ENCODE assay signal across 25 cellular contexts in the genomic region with DNA sequence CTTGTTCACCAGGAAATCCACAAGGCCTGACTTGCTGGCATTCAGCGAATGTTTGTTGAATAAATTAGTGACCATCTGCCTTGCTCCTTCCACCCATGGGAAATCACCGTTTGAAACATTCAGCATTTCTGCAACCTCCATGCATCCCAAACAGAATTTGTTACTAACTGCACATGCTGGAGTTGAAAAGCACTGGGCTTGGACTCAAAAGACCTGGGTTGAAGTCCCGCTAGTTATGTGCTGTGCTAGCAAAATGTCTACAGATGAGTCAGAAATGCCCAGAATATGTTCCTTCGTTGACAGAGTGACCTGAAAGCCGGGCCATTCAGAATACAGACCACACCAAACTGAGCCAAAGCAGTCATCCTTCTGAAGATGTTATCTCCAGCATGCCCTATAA.
DNase-seq lines count a peak whose midpoint lies in the region; TF ChIP-seq lines count a peak whose summit lies in the region.
"Had no signal": no experiment of that assay in that cellular context is flagged by ENCODE, and none has a peak within 500 bp of the region (broad histone marks: within the 10 kb centered on the region; RNA-seq: fewer than 3 reads in every experiment).

No MANE protein-coding gene starts in this region.

- no peak for TF ChIP-seq CTCF in uterus (IDR thresholded peaks at IDR 0.05)

- no peaks in the 10 kb centered on the region for H3K9me3 ChIP-seq in uterus
- H3K9me3 ChIP-seq: Peyer's patch, sigmoid colon, upper lobe of left lung had no signal

- no peak overlapping the region for H3K4me3 ChIP-seq in uterus
- H3K4me3 ChIP-seq: Peyer's patch, sigmoid colon, upper lobe of left lung had no signal

- H3K27ac ChIP-seq in uterus (peak overlapping the region; percentile 22 to 66), substantia nigra (ENCODE audit: low read depth, low read length, poor library complexity, severe bottlenecking) (no peak overlapping the region)
- H3K27ac ChIP-seq: 22Rv1, Peyer's patch, sigmoid colon, upper lobe of left lung had no signal

- H3K36me3 ChIP-seq in uterus: no peaks in the 10 kb centered on the region
- H3K36me3 ChIP-seq: Peyer's patch, sigmoid colon, upper lobe of left lung had no signal

- no peak for TF ChIP-seq POLR2A in uterus (IDR thresholded peaks at IDR 0.05)

- intact Hi-C loops in uterus (cut with DNase I; ENCODE audit: low total_unique reads): no loop called here

- H3K27me3 ChIP-seq in uterus: no peaks in the 10 kb centered on the region
- H3K27me3 ChIP-seq: Peyer's patch, sigmoid colon, upper lobe of left lung had no signal

- H3K4me1 ChIP-seq in uterus: peaks cover 0 to 6% of the 10 kb centered on the region in 2 donors

- DNase-seq in DMS53 (lab: John Stamatoyannopoulos, UW) (peak; percentile 30), DMS53 treated with DMSO at 0.1 percent for 48 hours (lab: John Stamatoyannopoulos, UW; ENCODE audit: unreplicated experiment) (no peak), dermis microvascular lymphatic vessel endothelial cell (ENCODE audit: low read depth in 2 of 2) (peak; percentile 13 to 18), kidney tubule cell (ENCODE audit: low spot score) (peak; percentile 61), uterus (no peak), NCI-H1092 treated with DMSO at 0.1 percent for 48 hours (lab: John Stamatoyannopoulos, UW) (no peak), retina (no peak), substantia nigra (lab: John Stamatoyannopoulos, UW) (no peak)
- DNase-seq: activated T-cell treated with anti-CD3 and anti-CD28 coated beads, Interleukin-2, amount 50 U/mL, for 4 hours; cerebellar nuclear complex; H9; IMR-90; islet precursor cell; naive thymus-derived CD4-positive, alpha-beta T cell; NCI-H1092; NCI-H1694 treated with DMSO at 0.1 percent for 48 hours; NCI-H446; NCI-H82; Peyer's patch; SHP77 treated with DMSO at 0.1 percent for 48 hours; sigmoid colon; stimulated activated CD4-positive, alpha-beta T cell treated with anti-CD3 and anti-CD28 coated beads, Interleukin-4, amount 100 ng/mL, for 4 hours; T-helper 2 cell; upper lobe of left lung had no signal

Comparison
In these comparisons a context has a peak if more than half of its experiments do, and no peak if none do; other contexts are left out.
1. DNase-seq: peak in DMS53 (single experiment), dermis microvascular lymphatic vessel endothelial cell (2 of 2) and kidney tubule cell (single experiment); none in DMS53 treated with DMSO at 0.1 percent for 48 hours (single experiment), uterus (0 of 2), NCI-H1092 treated with DMSO at 0.1 percent for 48 hours (single experiment), retina (single experiment) and substantia nigra (0 of 49).